In the genomic region with DNA sequence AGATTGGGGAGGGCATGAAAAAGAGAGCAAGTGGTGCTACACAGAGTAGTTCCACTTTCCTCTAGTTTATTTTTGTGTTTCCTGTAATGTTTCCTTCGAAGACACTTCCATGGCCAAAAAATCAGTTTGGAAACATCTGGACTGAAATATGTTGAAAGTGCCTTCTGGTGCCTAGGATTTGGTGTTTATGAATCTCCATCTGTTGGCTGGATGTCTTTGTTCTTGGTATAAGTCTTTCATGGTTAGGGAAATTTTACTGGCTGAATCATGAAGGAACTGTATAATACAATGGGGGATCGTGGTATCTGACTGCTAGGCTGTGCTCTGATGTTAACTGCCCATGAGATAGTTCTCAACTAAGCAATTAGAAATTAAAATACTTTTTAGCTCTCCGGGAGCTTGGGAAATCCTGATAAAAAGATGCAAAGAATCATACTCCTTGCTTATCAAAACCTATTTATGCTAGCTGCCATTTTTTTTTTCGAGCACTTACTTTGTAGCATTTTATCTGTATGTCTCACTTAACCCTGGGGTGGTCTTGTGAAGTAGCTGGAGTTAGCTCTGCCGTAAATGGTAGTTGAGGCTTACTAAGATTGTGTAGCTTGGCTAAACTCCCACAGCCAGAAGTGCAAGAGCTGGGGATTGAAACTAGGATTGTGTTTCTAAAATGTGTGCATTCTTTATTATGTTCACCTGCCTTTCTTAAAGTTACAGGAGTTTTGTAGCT, we compare ENCODE assay signal across 12 cellular contexts. TPM values are rescaled to one million over a fixed set of nuclear protein-coding genes. Genes with fewer than 3 reads are reported as not detected.
DNase-seq lines count a peak whose midpoint lies in the region; ATAC-seq and TF ChIP-seq lines count a peak whose summit lies in the region.
"Had no signal": no experiment of that assay in that cellular context is flagged by ENCODE, and none has a peak within 500 bp of the region (broad histone marks: within the 10 kb centered on the region; RNA-seq: fewer than 3 reads in every experiment).

No MANE protein-coding gene starts in this region.

- H3K9me3 Mint-ChIP-seq in endodermal cell = no peaks in the 10 kb centered on the region

- peak overlapping the region; percentile 29 for H3K4me2 ChIP-seq in Loucy (ENCODE audit: low read depth, low read length, poor library complexity, severe bottlenecking)
- no peak overlapping the region for H3K4me2 ChIP-seq in trophoblast cell (ENCODE audit: low read length)

- WGBS in endodermal cell (ENCODE audit: insufficient coverage in 1 of 2, insufficient read length in 1 of 2), 2 experiments = 84 to 97% methylated on average over 3 to 5 of the region's 5 CpGs
- WGBS in trophoblast cell (ENCODE audit: extremely low coverage, insufficient coverage, insufficient read length) = no CpG with 5 or more reads among the region's 5 CpGs

- H3K9ac ChIP-seq in Loucy (ENCODE audit: low read depth, low read length, poor library complexity, severe bottlenecking) (no peak overlapping the region), endodermal cell (ENCODE audit: extremely low read depth, low read length, poor library complexity, severe bottlenecking) (no peak overlapping the region), trophoblast cell (ENCODE audit: low read length) (no peak overlapping the region)

- no peak overlapping the region for H3K14ac ChIP-seq in trophoblast cell (ENCODE audit: low read length)

- no peak for ATAC-seq in HG03159 (IDR thresholded peaks at IDR 0.05; ENCODE audit: unreplicated experiment)

- H3K23ac ChIP-seq in trophoblast cell (ENCODE audit: low read length) = peak overlapping the region; percentile 70

- H3K79me1 ChIP-seq in trophoblast cell (ENCODE audit: low read length) = peaks cover 5% of the 10 kb centered on the region

- H3K4me3 ChIP-seq in Loucy (ENCODE audit: low read length, poor library complexity, severe bottlenecking) (no peak overlapping the region), endodermal cell (ENCODE audit: low read length) (peak overlapping the region; percentile 16), trophoblast cell (ENCODE audit: low read depth, low read length) (no peak overlapping the region)
- H3K4me3 ChIP-seq: colonic mucosa had no signal

- no peak overlapping the region for H3K18ac ChIP-seq in trophoblast cell (ENCODE audit: low read length)

- H3K27me3 ChIP-seq in Loucy (ENCODE audit: insufficient read depth, low read length, poor library complexity, severe bottlenecking) (no peaks in the 10 kb centered on the region), endodermal cell (ENCODE audit: control insufficient read depth, insufficient read depth, low read length, poor library complexity, severe bottlenecking) (no peaks in the 10 kb centered on the region), trophoblast cell (ENCODE audit: insufficient read depth, low read length) (no peaks in the 10 kb centered on the region)
- H3K27me3 ChIP-seq: colonic mucosa had no signal

- H3K4me1 Mint-ChIP-seq in endodermal cell = peaks cover 56% of the 10 kb centered on the region

- no peak overlapping the region for H4K91ac ChIP-seq in trophoblast cell (ENCODE audit: low read depth, low read length)

- H2BK5ac ChIP-seq in trophoblast cell (ENCODE audit: low read depth, low read length, poor library complexity) = no peak overlapping the region

- no peak overlapping the region for H4K12ac ChIP-seq in trophoblast cell (ENCODE audit: low read depth, low read length)

- H3K79me2 ChIP-seq in Loucy (ENCODE audit: insufficient read depth, low read length) (peaks cover 56% of the 10 kb centered on the region), trophoblast cell (ENCODE audit: control insufficient read depth, insufficient read depth, low read length, poor library complexity) (peaks cover 4% of the 10 kb centered on the region)

- no peak overlapping the region for H4K8ac ChIP-seq in trophoblast cell (ENCODE audit: low read depth, low read length)

- peaks cover 8% of the 10 kb centered on the region for H4K20me1 ChIP-seq in Loucy (ENCODE audit: insufficient read depth, low read length, poor library complexity, severe bottlenecking)

- no peaks in the 10 kb centered on the region for H3F3A ChIP-seq in Loucy (ENCODE audit: low read depth)

- H3K9me3 ChIP-seq in Loucy (ENCODE audit: insufficient read depth, low read depth, low read length) (no peaks in the 10 kb centered on the region), endodermal cell (ENCODE audit: control insufficient read depth, low read length) (no peaks in the 10 kb centered on the region), trophoblast cell (ENCODE audit: insufficient read depth, low read depth, low read length) (no peaks in the 10 kb centered on the region)
- H3K9me3 ChIP-seq: colonic mucosa had no signal

- H2BK120ac ChIP-seq in trophoblast cell (ENCODE audit: insufficient read depth, low read length, poor library complexity) = no peak overlapping the region

- H3K36me3 ChIP-seq in Loucy (ENCODE audit: insufficient read depth, low read length) (no peaks in the 10 kb centered on the region), endodermal cell (ENCODE audit: control insufficient read depth, insufficient read depth, low read length) (peaks cover 3% of the 10 kb centered on the region), trophoblast cell (ENCODE audit: control insufficient read depth in 1 of 2, insufficient read depth in 2 of 2, low read length in 2 of 2) (no peaks in the 10 kb centered on the region)
- H3K36me3 ChIP-seq: colonic mucosa had no signal

- peaks cover 17% of the 10 kb centered on the region for H3K4me1 ChIP-seq in Loucy (ENCODE audit: insufficient read depth, low read length, poor library complexity, severe bottlenecking)
- peaks cover 28% of the 10 kb centered on the region for H3K4me1 ChIP-seq in endodermal cell (ENCODE audit: control insufficient read depth, insufficient read depth, low read length)
- peaks cover 7 to 8% of the 10 kb centered on the region in 2 experiments for H3K4me1 ChIP-seq in trophoblast cell (ENCODE audit: control insufficient read depth in 1 of 2, insufficient read depth in 2 of 2, low read length in 2 of 2)

- DNase-seq in EH (ENCODE audit: low read depth) (peak; percentile 82), endodermal cell (no peak), trophoblast cell (no peak), T1000 (lab: John Stamatoyannopoulos, UW) (no peak), H4 (ENCODE audit: low spot score) (no peak)
- DNase-seq in activated CD4-positive, alpha-beta T cell treated with anti-CD3 and anti-CD28 coated beads, Interleukin-2, amount 50 U/mL, for 48 hours = no peak
- DNase-seq: activated CD4-positive, alpha-beta T cell treated with anti-CD3 and anti-CD28 coated beads for 48 hours; colonic mucosa; NCI-H748 treated with DMSO at 0.1 percent for 48 hours; stimulated activated CD8-positive, alpha-beta memory T cell treated with anti-CD3 and anti-CD28 coated beads, Interleukin-4, amount 100 ng/mL, for 48 hours had no signal

- no peak overlapping the region for H2AK5ac ChIP-seq in trophoblast cell (ENCODE audit: low read length)

- H3K27ac Mint-ChIP-seq in endodermal cell = peak overlapping the region; percentile 3

- H3K4ac ChIP-seq in trophoblast cell (ENCODE audit: low read depth, low read length) = peak overlapping the region; percentile 27

- H3K4me3 Mint-ChIP-seq in endodermal cell = no peak overlapping the region

- no peaks in the 10 kb centered on the region for H3K9me2 ChIP-seq in Loucy (replicated peaks; ENCODE audit: low read depth, low read length)

- no peak overlapping the region for H2BK12ac ChIP-seq in trophoblast cell (ENCODE audit: low read length)

- peaks cover 2% of the 10 kb centered on the region for H3K36me3 Mint-ChIP-seq in endodermal cell (ENCODE audit: low read depth)

- H2AFZ ChIP-seq in Loucy (ENCODE audit: low read length) = no peak overlapping the region
- no peak overlapping the region for H2AFZ ChIP-seq in trophoblast cell (ENCODE audit: insufficient read depth, low read length, poor library complexity)

- no peaks in the 10 kb centered on the region for H3K27me3 Mint-ChIP-seq in endodermal cell (ENCODE audit: insufficient read depth)

- no peak overlapping the region for H3K27ac ChIP-seq in endodermal cell (ENCODE audit: low read depth, low read length)
- no peak overlapping the region for H3K27ac ChIP-seq in trophoblast cell (ENCODE audit: low read depth, low read length)
- H3K27ac ChIP-seq: colonic mucosa had no signal

- TF ChIP-seq CTCF in Loucy (conservative IDR thresholded peaks at IDR 0.05; ENCODE audit: low read length) = no peak
- TF ChIP-seq CTCF in endodermal cell (conservative IDR thresholded peaks at IDR 0.05) = no peak

RNA-seq across cellular contexts. Expression of gene AKAP13, which starts 22.0 kb away (rescaled TPM):
- 100 to 1,000 TPM; 115 to 131 TPM for total RNA-seq in endodermal cell
- polyA plus RNA-seq in endodermal cell (2013, experiment 1 of 2) = 35.6 TPM
- 46.4 TPM for polyA plus RNA-seq in endodermal cell (2013, experiment 2 of 2)
- polyA plus RNA-seq in trophoblast cell (2013) = 24.8 and 27.3 TPM in 2 replicates
- total RNA-seq in H4 (2014; rRNA removed; shearing (Covaris generic)) = 13.8 and 16.6 TPM in 2 replicates
